ENCODE assay signal across 7 cellular contexts in the genomic region with DNA sequence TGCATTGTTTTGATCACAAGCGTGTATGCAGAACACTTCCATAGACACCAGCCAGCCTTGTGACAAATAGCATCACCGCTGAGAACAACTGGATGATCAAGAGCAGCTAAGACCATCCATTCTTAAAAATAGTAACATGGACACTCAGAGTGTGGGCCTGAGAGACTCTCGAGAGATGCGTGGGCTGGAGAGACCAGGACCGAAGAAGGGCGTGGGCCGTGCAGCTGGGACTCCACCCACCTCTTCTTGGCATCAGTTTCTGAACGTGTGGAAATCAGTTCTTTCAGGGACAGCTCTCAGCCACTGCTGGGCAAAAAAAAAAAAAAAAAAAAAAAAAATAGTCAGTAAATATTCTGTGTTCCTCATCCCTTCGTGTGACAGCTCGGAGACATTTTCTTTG.
"Had no signal": no experiment of that assay in that cellular context is flagged by ENCODE, and none has a peak within 500 bp of the region (broad histone marks: within the 10 kb centered on the region; RNA-seq: fewer than 3 reads in every experiment).

No MANE protein-coding gene starts in this region.

- FAIRE-seq: K562 had no signal

- H3K4me3 ChIP-seq: GM23248, HAP-1, K562 had no signal

- H3K9me3 ChIP-seq: HAP-1 had no signal

- ATAC-seq: HCT116, K562 had no signal

- H3K9ac ChIP-seq: GM23248 had no signal

- H3K4me1 ChIP-seq: HAP-1 had no signal

- H3K36me3 ChIP-seq: HAP-1 had no signal

- H2AFZ ChIP-seq: GM23248 had no signal

- DNase-seq: GM23248, GOT3, H7, IMR-90 had no signal

- H3K27ac ChIP-seq: GM23248 had no signal
